Comparison of ENCODE assay signal across 16 cellular contexts in genomic region chr7:69656890-69657289, GRCh38. TPM values are rescaled to one million over a fixed set of nuclear protein-coding genes. Genes with fewer than 3 reads are reported as not detected.
DNase-seq lines count a peak whose midpoint lies in the region; ATAC-seq and TF ChIP-seq lines count a peak whose summit lies in the region.
"Had no signal": no experiment of that assay in that cellular context is flagged by ENCODE, and none has a peak within 500 bp of the region (broad histone marks: within the 10 kb centered on the region; RNA-seq: fewer than 3 reads in every experiment).

No MANE protein-coding gene starts in this region.

- WGBS in lower leg skin, 2 donors: 21 to 32% methylated on average over 5 of the region's 5 CpGs

- no peak for ATAC-seq in HG03442 (IDR thresholded peaks at IDR 0.05; ENCODE audit: unreplicated experiment)

- H3K9me3 ChIP-seq in HEK293 (ENCODE audit: control insufficient read depth, insufficient read depth, low read depth, low read length): no peaks in the 10 kb centered on the region
- H3K9me3 ChIP-seq: BLaER1, transverse colon had no signal

- no peaks in the 10 kb centered on the region for H3K36me3 ChIP-seq in HEK293 (ENCODE audit: control insufficient read depth in 2 of 2, insufficient read depth in 1 of 2, low read length in 2 of 2)
- H3K36me3 ChIP-seq: BLaER1, transverse colon had no signal

- DNase-seq in A172 (ENCODE audit: low spot score) (peak; percentile 54), dedifferentiated amniotic fluid mesenchymal stem cell (ENCODE audit: extremely low spot score) (peak; percentile 71), lower leg skin (ENCODE audit: low spot score in 2 of 2) (peak; percentile 61 to 91), NCI-H1694 treated with DMSO at 0.1 percent for 48 hours (lab: John Stamatoyannopoulos, UW) (no peak), NCI-H345 (lab: John Stamatoyannopoulos, UW) (no peak)
- DNase-seq in stimulated activated naive CD4-positive, alpha-beta T cell (lab: John Stamatoyannopoulos, UW): no peak
- DNase-seq: activated CD4-positive, alpha-beta T cell treated with anti-CD3 and anti-CD28 coated beads for 1 hour; activated gamma-delta T cell treated with Interleukin-2 at 50 U/mL for 16 hours; HCEC 1CT; KG1; retina; SIG-M5; transverse colon had no signal

- POLR2A ChIA-PET in HEK293 (lab: Yijun Ruan, JAX): no interaction called here

- peaks cover 63% of the 10 kb centered on the region for H3K4me1 ChIP-seq in HEK293 (ENCODE audit: control insufficient read depth, insufficient read depth, low read length)

- no peak for TF ChIP-seq CTCF in HEK293 (tag by site-specific recombination; IDR thresholded peaks at IDR 0.05)
- TF ChIP-seq CTCF in lower leg skin (IDR thresholded peaks at IDR 0.05): no peak

- CTCF ChIA-PET in HEK293 (lab: Yijun Ruan, JAX): interaction anchor here (0.7 kb wide), 1 partner anchor 24 kb away, joined by 3 read pairs; no protein-coding TSS in a partner anchor

- no peak for TF ChIP-seq POLR2A in lower leg skin (IDR thresholded peaks at IDR 0.05)

- H3K4me3 ChIP-seq in HEK293 (ENCODE audit: low read depth, low read length): no peak overlapping the region
- H3K4me3 ChIP-seq in lower leg skin (ENCODE audit: low read depth, poor library complexity, severe bottlenecking): no peak overlapping the region
- H3K4me3 ChIP-seq: BLaER1, transverse colon had no signal

- intact Hi-C loops in lower leg skin (cut with DNase I; ENCODE audit: low total_unique reads): loop anchor here (10.0 kb wide), 1 partner anchor 1288 kb away; no protein-coding TSS in a partner anchor

- H3K27ac ChIP-seq in HEK293 (ENCODE audit: extremely low read depth, low read depth, low read length): no peak overlapping the region
- H3K27ac ChIP-seq: BLaER1, transverse colon had no signal

TF ChIP-seq in HEK293, 187 proteins besides CTCF, POLR2A, EP300 and RAD21 (continues in another document):
- TF ChIP-seq KLF7 (tag by site-specific recombination; IDR thresholded peaks at IDR 0.05; ENCODE audit: borderline replicate concordance) (no peak), ZBTB1 (tag by site-specific recombination; IDR thresholded peaks at IDR 0.05) (no peak), ZNF10 (tag by site-specific recombination; IDR thresholded peaks at IDR 0.05) (0 out of 2 replicates have a peak, but pooled peaks have one; percentile 18), ZBTB17 (tag by site-specific recombination; IDR thresholded peaks at IDR 0.05) (peak; percentile 40; the same call in 1 of the 2 replicates), ZNF335 (tag by site-specific recombination; conservative IDR thresholded peaks at IDR 0.05) (no peak; the same call in 1 of the 2 replicates), ZNF521 (tag by site-specific recombination; IDR thresholded peaks at IDR 0.05) (no peak), SP3 (tag by site-specific recombination; IDR thresholded peaks at IDR 0.05) (no peak), KLF9 (tag by site-specific recombination; IDR thresholded peaks at IDR 0.05; ENCODE audit: low read depth) (no peak), INSM2 (tag by site-specific recombination; IDR thresholded peaks at IDR 0.05) (no peak), ZNF76 (tag by site-specific recombination; IDR thresholded peaks at IDR 0.05; ENCODE audit: borderline replicate concordance, low read depth) (no peak), ZEB2 (tag by site-specific recombination; IDR thresholded peaks at IDR 0.05) (peak; percentile 46; the same call in 1 of the 2 replicates), ZNF366 (tag by site-specific recombination; conservative IDR thresholded peaks at IDR 0.05) (peak; percentile 46; the same call in 1 of the 2 replicates), KLF10 (tag by site-specific recombination; IDR thresholded peaks at IDR 0.05) (no peak), ZXDB (tag by site-specific recombination; IDR thresholded peaks at IDR 0.05) (no peak), ZNF791 (tag by site-specific recombination; IDR thresholded peaks at IDR 0.05) (no peak), ZNF19 (tag by site-specific recombination; IDR thresholded peaks at IDR 0.05; ENCODE audit: low read depth) (no peak), HOXD13 (CRISPR knock-in tag; IDR thresholded peaks at IDR 0.05; ENCODE audit: borderline replicate concordance) (no peak), ZNF184 (tag by site-specific recombination; IDR thresholded peaks at IDR 0.05) (no peak), SCRT2 (tag by site-specific recombination; IDR thresholded peaks at IDR 0.05) (no peak), ZNF169 (tag by site-specific recombination; IDR thresholded peaks at IDR 0.05) (no peak), MEIS1 (CRISPR knock-in tag; IDR thresholded peaks at IDR 0.05; ENCODE audit: borderline replicate concordance) (no peak), ZNF561 (tag by site-specific recombination; IDR thresholded peaks at IDR 0.05; ENCODE audit: borderline replicate concordance) (0 out of 2 replicates have a peak, but pooled peaks have one; percentile 46), ZNF600 (tag by site-specific recombination; IDR thresholded peaks at IDR 0.05) (0 out of 2 replicates have a peak, but pooled peaks have one; percentile 25), ZNF571 (tag by site-specific recombination; IDR thresholded peaks at IDR 0.05) (no peak)
- TF ChIP-seq, protein P1, sequence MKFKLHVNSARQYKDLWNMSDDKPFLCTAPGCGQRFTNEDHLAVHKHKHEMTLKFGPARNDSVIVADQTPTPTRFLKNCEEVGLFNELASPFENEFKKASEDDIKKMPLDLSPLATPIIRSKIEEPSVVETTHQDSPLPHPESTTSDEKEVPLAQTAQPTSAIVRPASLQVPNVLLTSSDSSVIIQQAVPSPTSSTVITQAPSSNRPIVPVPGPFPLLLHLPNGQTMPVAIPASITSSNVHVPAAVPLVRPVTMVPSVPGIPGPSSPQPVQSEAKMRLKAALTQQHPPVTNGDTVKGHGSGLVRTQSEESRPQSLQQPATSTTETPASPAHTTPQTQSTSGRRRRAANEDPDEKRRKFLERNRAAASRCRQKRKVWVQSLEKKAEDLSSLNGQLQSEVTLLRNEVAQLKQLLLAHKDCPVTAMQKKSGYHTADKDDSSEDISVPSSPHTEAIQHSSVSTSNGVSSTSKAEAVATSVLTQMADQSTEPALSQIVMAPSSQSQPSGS (tag by site-specific recombination; IDR thresholded peaks at IDR 0.05; ENCODE audit: low read depth): no peak
- TF ChIP-seq, protein P2, sequence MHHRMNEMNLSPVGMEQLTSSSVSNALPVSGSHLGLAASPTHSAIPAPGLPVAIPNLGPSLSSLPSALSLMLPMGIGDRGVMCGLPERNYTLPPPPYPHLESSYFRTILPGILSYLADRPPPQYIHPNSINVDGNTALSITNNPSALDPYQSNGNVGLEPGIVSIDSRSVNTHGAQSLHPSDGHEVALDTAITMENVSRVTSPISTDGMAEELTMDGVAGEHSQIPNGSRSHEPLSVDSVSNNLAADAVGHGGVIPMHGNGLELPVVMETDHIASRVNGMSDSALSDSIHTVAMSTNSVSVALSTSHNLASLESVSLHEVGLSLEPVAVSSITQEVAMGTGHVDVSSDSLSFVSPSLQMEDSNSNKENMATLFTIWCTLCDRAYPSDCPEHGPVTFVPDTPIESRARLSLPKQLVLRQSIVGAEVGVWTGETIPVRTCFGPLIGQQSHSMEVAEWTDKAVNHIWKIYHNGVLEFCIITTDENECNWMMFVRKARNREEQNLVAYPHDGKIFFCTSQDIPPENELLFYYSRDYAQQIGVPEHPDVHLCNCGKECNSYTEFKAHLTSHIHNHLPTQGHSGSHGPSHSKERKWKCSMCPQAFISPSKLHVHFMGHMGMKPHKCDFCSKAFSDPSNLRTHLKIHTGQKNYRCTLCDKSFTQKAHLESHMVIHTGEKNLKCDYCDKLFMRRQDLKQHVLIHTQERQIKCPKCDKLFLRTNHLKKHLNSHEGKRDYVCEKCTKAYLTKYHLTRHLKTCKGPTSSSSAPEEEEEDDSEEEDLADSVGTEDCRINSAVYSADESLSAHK (tag by site-specific recombination; IDR thresholded peaks at IDR 0.05): no peak
- TF ChIP-seq, protein P3, sequence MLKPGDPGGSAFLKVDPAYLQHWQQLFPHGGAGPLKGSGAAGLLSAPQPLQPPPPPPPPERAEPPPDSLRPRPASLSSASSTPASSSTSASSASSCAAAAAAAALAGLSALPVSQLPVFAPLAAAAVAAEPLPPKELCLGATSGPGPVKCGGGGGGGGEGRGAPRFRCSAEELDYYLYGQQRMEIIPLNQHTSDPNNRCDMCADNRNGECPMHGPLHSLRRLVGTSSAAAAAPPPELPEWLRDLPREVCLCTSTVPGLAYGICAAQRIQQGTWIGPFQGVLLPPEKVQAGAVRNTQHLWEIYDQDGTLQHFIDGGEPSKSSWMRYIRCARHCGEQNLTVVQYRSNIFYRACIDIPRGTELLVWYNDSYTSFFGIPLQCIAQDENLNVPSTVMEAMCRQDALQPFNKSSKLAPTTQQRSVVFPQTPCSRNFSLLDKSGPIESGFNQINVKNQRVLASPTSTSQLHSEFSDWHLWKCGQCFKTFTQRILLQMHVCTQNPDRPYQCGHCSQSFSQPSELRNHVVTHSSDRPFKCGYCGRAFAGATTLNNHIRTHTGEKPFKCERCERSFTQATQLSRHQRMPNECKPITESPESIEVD (tag by site-specific recombination; IDR thresholded peaks at IDR 0.05): 0 out of 2 replicates have a peak, but pooled peaks have one; percentile 36

RNA-seq across cellular contexts. Expression of gene AUTS2, which starts 58.6 kb away (rescaled TPM):
- 4.0 and 4.6 TPM in 2 replicates for total RNA-seq in A172 (2014; rRNA removed; shearing (Covaris generic))
- 10 to 100 TPM; 30.8 to 41.9 (median 40.5) TPM for total RNA-seq in lower leg skin

Comparison
In these comparisons a context has a peak if more than half of its experiments do, and no peak if none do; other contexts are left out.
1. DNase-seq: peak in A172 (single experiment), dedifferentiated amniotic fluid mesenchymal stem cell (single experiment) and lower leg skin (2 of 2); none in NCI-H1694 treated with DMSO at 0.1 percent for 48 hours (single experiment), NCI-H345 (single experiment) and stimulated activated naive CD4-positive, alpha-beta T cell (0 of 6).